16 cellular contexts compared by ENCODE assay signal in the genomic region with DNA sequence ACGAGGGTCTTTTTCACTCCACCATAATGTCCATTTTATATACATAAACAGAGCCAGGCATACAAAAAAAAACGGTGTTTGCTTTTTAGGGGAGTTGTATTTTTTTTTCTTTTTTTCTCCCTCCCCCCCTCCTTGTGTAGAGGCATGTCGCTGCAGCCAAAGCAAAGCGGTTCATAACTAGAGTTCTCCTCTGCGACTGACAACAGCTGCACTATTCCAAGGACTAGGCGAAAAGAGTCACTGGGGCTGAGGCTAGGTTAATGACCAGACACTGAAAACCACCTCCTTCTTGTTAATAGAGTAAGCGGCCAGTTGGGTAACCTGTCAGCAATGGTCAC.
DNase-seq lines count a peak whose midpoint lies in the region; ATAC-seq and TF ChIP-seq lines count a peak whose summit lies in the region.
"Had no signal": no experiment of that assay in that cellular context is flagged by ENCODE, and none has a peak within 500 bp of the region (broad histone marks: within the 10 kb centered on the region; RNA-seq: fewer than 3 reads in every experiment).

No MANE protein-coding gene starts in this region.

- DNase-seq in NCI-H748 (lab: John Stamatoyannopoulos, UW; ENCODE audit: unreplicated experiment) = peak; percentile 50
- DNase-seq in NCI-H748 treated with DMSO at 0.1 percent for 48 hours (lab: John Stamatoyannopoulos, UW) = no peak
- DNase-seq in SJCRH30 = peak; percentile 13 to 38
- DNase-seq in midbrain (lab: John Stamatoyannopoulos, UW) = peak; percentile 57
- DNase-seq in activated CD8-positive, alpha-beta memory T cell treated with anti-CD3 and anti-CD28 coated beads, Interleukin-2, amount 50 U/mL, for 48 hours = no peak
- no peak for DNase-seq in WERI-Rb-1
- DNase-seq: activated CD4-positive, CD25-positive, alpha-beta regulatory T cell; activated CD8-positive, alpha-beta memory T cell treated with anti-CD3 and anti-CD28 coated beads, Interleukin-2, amount 50 U/mL, for 4 hours; activated naive CD4-positive, alpha-beta T cell; esophagus squamous epithelium; GDM1; HCEC 1CT; heart right ventricle; stimulated activated CD4-positive, alpha-beta T cell treated with anti-CD3 and anti-CD28 coated beads, Interleukin-12 subunit alpha, Interleukin-12 subunit beta, amount 100 ng/mL, for 4 hours had no signal

- no peak for ATAC-seq in HG03520 (IDR thresholded peaks at IDR 0.05; ENCODE audit: unreplicated experiment)
- ATAC-seq: heart right ventricle had no signal

- no peaks in the 10 kb centered on the region for H3K27me3 ChIP-seq in SJCRH30
- H3K27me3 ChIP-seq in WERI-Rb-1 (ENCODE audit: insufficient read depth, low read depth, severe bottlenecking) = no peaks in the 10 kb centered on the region
- H3K27me3 ChIP-seq: esophagus squamous epithelium, heart right ventricle had no signal

- H3K9me3 ChIP-seq in SJCRH30 (replicated peaks) = no peaks in the 10 kb centered on the region
- H3K9me3 ChIP-seq in WERI-Rb-1 (ENCODE audit: severe bottlenecking) = no peaks in the 10 kb centered on the region
- H3K9me3 ChIP-seq: esophagus squamous epithelium, heart right ventricle had no signal

- H3K27ac ChIP-seq in SJCRH30 (no peak overlapping the region), temporal lobe (ENCODE audit: low read depth, low read length) (peak overlapping the region; percentile 10), WERI-Rb-1 (no peak overlapping the region)
- H3K27ac ChIP-seq: esophagus squamous epithelium, heart right ventricle had no signal

- H3K4me3 ChIP-seq in SJCRH30 = peak overlapping the region; percentile 28; the same call in 1 of the 2 replicates
- no peak overlapping the region for H3K4me3 ChIP-seq in WERI-Rb-1 (ENCODE audit: low read depth, low read length)
- H3K4me3 ChIP-seq: esophagus squamous epithelium, heart right ventricle had no signal

- TF ChIP-seq CTCF in WERI-Rb-1 (IDR thresholded peaks at IDR 0.05; ENCODE audit: low read depth, low read length) = no peak

- no peaks in the 10 kb centered on the region for H3K36me3 ChIP-seq in SJCRH30
- H3K36me3 ChIP-seq in WERI-Rb-1 = no peaks in the 10 kb centered on the region
- H3K36me3 ChIP-seq: esophagus squamous epithelium, heart right ventricle had no signal

- H3K4me1 ChIP-seq in SJCRH30 = no peaks in the 10 kb centered on the region; the same call in 1 of the 2 replicates
- H3K4me1 ChIP-seq: esophagus squamous epithelium had no signal

Comparison
In these comparisons a context has a peak if more than half of its experiments do, and no peak if none do; other contexts are left out.
1. DNase-seq: peak in NCI-H748 (single experiment), SJCRH30 (2 of 2) and midbrain (single experiment); none in NCI-H748 treated with DMSO at 0.1 percent for 48 hours (single experiment), activated CD8-positive, alpha-beta memory T cell treated with anti-CD3 and anti-CD28 coated beads, Interleukin-2, amount 50 U/mL, for 48 hours (single experiment) and WERI-Rb-1 (single experiment).